Comparison of ENCODE assay signal across 8 cellular contexts in the genomic region with DNA sequence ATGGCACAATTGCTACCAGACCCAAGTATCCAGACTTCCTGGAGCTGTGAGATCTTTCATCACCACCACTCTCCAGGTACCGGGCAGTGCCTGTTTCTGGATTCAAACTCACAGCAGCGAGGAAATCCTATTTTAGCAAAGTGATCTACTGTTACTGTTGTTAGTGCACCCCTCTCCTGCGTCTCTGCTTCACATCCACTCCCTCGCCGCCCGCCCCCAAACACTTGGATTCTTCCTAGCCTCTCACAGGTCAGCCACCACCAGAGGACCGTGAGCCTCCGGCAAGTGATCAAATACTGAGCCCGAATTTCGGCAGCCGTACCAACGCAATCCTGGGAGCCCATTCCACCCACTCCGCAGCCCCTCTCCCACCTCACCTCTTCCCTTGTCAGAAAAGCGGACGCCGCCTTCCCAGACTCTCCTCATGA. TPM values are rescaled to one million over a fixed set of nuclear protein-coding genes. Genes with fewer than 3 reads are reported as not detected.
DNase-seq lines count a peak whose midpoint lies in the region; ATAC-seq, FAIRE-seq and TF ChIP-seq lines count a peak whose summit lies in the region.

No MANE protein-coding gene starts in this region.

- no peaks in the 10 kb centered on the region for H3K27me3 ChIP-seq in pancreas

- CTCF ChIA-PET in RWPE1 (lab: Yijun Ruan, JAX): interaction anchor here (0.6 to 0.7 kb wide), 2 partner anchors 13 to 722 kb away, joined by 3 read pairs; no protein-coding TSS in a partner anchor

- H3K36me3 ChIP-seq in pancreas: peaks cover 0 to 8% (median 0%) of the 10 kb centered on the region in 3 donors

- TF ChIP-seq CTCF in GM20000 (IDR thresholded peaks at IDR 0.05; ENCODE audit: extremely low read depth, missing control alignments): no peak
- no peak for TF ChIP-seq CTCF in RWPE1 (conservative IDR thresholded peaks at IDR 0.05; ENCODE audit: low read depth)
- no peak for TF ChIP-seq CTCF in pancreas (IDR thresholded peaks at IDR 0.05)

- peak overlapping the region; percentile 38 to 70 (median 58) for H3K4me3 ChIP-seq in pancreas

- peak overlapping the region; percentile 94 for H3K27ac ChIP-seq in RWPE1
- H3K27ac ChIP-seq in pancreas: peak overlapping the region; percentile 94 to 99 (median 95)

- H3K4me1 Mint-ChIP-seq in activated naive CD8-positive, alpha-beta T cell treated with anti-CD3 and anti-CD28 coated beads, Interleukin-2, amount 50 U/mL, for 24 hours: peaks cover 49% of the 10 kb centered on the region

- peak; percentile 29 for ATAC-seq in HG03575 (IDR thresholded peaks at IDR 0.05; ENCODE audit: extremely low read depth, insufficient number of reproducible peaks, low FRiP score, unreplicated experiment)
- peak; percentile 51 for ATAC-seq in activated naive CD8-positive, alpha-beta T cell treated with anti-CD3 and anti-CD28 coated beads, Interleukin-2, amount 50 U/mL, for 24 hours
- peak; percentile 81 to 88 (median 86) for ATAC-seq in pancreas

- H3K36me3 Mint-ChIP-seq in activated naive CD8-positive, alpha-beta T cell treated with anti-CD3 and anti-CD28 coated beads, Interleukin-2, amount 50 U/mL, for 24 hours (ENCODE audit: low read depth): peaks cover 47% of the 10 kb centered on the region

- H3K27ac Mint-ChIP-seq in activated naive CD8-positive, alpha-beta T cell treated with anti-CD3 and anti-CD28 coated beads, Interleukin-2, amount 50 U/mL, for 24 hours: peak overlapping the region; percentile 98

- FAIRE-seq in pancreas (lab: Jason Lieb, UNC): no peak

- DNase-seq in DMS53 (lab: John Stamatoyannopoulos, UW) (peak; percentile 90), GM20000 (ENCODE audit: low spot score) (peak; percentile 62), RWPE1 (ENCODE audit: low spot score) (peak; percentile 68), cardiac septum (ENCODE audit: low spot score) (peak; percentile 82), pancreas (peak; percentile 62 to 80 (median 66)), OCI-M2 (lab: John Stamatoyannopoulos, UW; ENCODE audit: unreplicated experiment) (no peak)
- peak; percentile 62 for DNase-seq in activated naive CD8-positive, alpha-beta T cell treated with anti-CD3 and anti-CD28 coated beads, Interleukin-2, amount 50 U/mL, for 24 hours

- 0% methylated on average over 16 of the region's 16 CpGs for WGBS in pancreas, 2 donors

- no peaks in the 10 kb centered on the region for H3K27me3 Mint-ChIP-seq in activated naive CD8-positive, alpha-beta T cell treated with anti-CD3 and anti-CD28 coated beads, Interleukin-2, amount 50 U/mL, for 24 hours

- POLR2A ChIA-PET in RWPE1 (lab: Yijun Ruan, JAX; ENCODE audit: low non-redundant PET): interaction anchor here (0.5 to 1.4 kb wide), 2 partner anchors 85 to 913 kb away, joined by 4 to 5 read pairs; partner anchors contain the start of gene SMCHD1

- intact Hi-C loops in cardiac septum (cut with DNase I): loop anchor here (5.0 kb wide), 1 partner anchor 87 kb away; the partner anchor contains the start of gene SMCHD1
- intact Hi-C loops in pancreas (cut with DNase I): no loop called here

- H3K9me3 ChIP-seq in pancreas: no peaks in the 10 kb centered on the region

- H3K9me3 Mint-ChIP-seq in activated naive CD8-positive, alpha-beta T cell treated with anti-CD3 and anti-CD28 coated beads, Interleukin-2, amount 50 U/mL, for 24 hours: no peaks in the 10 kb centered on the region

- peaks cover 4 to 9% (median 5%) of the 10 kb centered on the region in 3 donors for H3K4me1 ChIP-seq in pancreas

- peak overlapping the region; percentile 99 for H3K4me3 Mint-ChIP-seq in activated naive CD8-positive, alpha-beta T cell treated with anti-CD3 and anti-CD28 coated beads, Interleukin-2, amount 50 U/mL, for 24 hours

RNA-seq across cellular contexts. Expression of gene METTL4, which starts 0.5 kb away (rescaled TPM):
- total RNA-seq in cardiac septum (7.0 TPM), pancreas (1 to 10 TPM; 1.9 to 5.8 (median 2.8) TPM)
- polyA plus RNA-seq in pancreas: 1 to 10 TPM; 2.8 to 6.3 TPM

RNA-seq across cellular contexts. Expression of gene NDC80, which starts 0.6 kb away (rescaled TPM):
- total RNA-seq in cardiac septum (0.57 TPM), pancreas (1 to 10 TPM in 1 of 6 donors, under 1 TPM in 3, not detected in 2; 0.06 to 1.5 (median 0.59) TPM)
- under 1 TPM; 0.09 to 0.87 TPM for polyA plus RNA-seq in pancreas

Comparison
In these comparisons a context has a peak if more than half of its experiments do, and no peak if none do; other contexts are left out.
1. ATAC-seq: peak in every context shown above with its lines; median percentile 86 in pancreas; 51 in activated naive CD8-positive, alpha-beta T cell treated with anti-CD3 and anti-CD28 coated beads, Interleukin-2, amount 50 U/mL, for 24 hours; 29 in HG03575.